ENCODE assay signal across 17 cellular contexts in genomic region chr12:63753743-63754142, GRCh38. TPM values are rescaled to one million over a fixed set of nuclear protein-coding genes. Genes with fewer than 3 reads are reported as not detected.
DNase-seq lines count a peak whose midpoint lies in the region; FAIRE-seq and TF ChIP-seq lines count a peak whose summit lies in the region.
"Had no signal": no experiment of that assay in that cellular context is flagged by ENCODE, and none has a peak within 500 bp of the region (broad histone marks: within the 10 kb centered on the region; RNA-seq: fewer than 3 reads in every experiment).

No MANE protein-coding gene starts in this region.

- H3K4me1 Mint-ChIP-seq in activated T-helper 1 cell treated with anti-CD3 and anti-CD28 coated beads, Interleukin-12 subunit alpha, Interleukin-12 subunit beta, Interleukin-2, Interleukin-4 antibody, amounts not matched to agents 30 ng/mL and 10 ng/mL and 1 ng/mL, durations not matched to agents 14 hours and 24 hours and 36 hours (ENCODE audit: low read depth): peaks cover 5% of the 10 kb centered on the region

- no peaks in the 10 kb centered on the region for H3K4me1 ChIP-seq in small intestine (ENCODE audit: control insufficient read depth in 2 of 2, insufficient read depth in 1 of 2, low read depth in 1 of 2, low read length in 1 of 2)
- H3K4me1 ChIP-seq: body of pancreas had no signal

- DNase-seq in AG04450 (ENCODE audit: low read depth, low spot score): no peak
- peak; percentile 44 for DNase-seq in SK-MEL-5 (ENCODE audit: low read depth, low spot score)
- no peak for DNase-seq in fibroblast of pulmonary artery (ENCODE audit: low read depth)
- no peak for DNase-seq in NCI-H187 treated with DMSO at 0.1 percent for 48 hours (lab: John Stamatoyannopoulos, UW)
- no peak for DNase-seq in NK-92 (lab: John Stamatoyannopoulos, UW; ENCODE audit: unreplicated experiment)
- DNase-seq in activated T-helper 1 cell treated with anti-CD3 and anti-CD28 coated beads, Interleukin-12 subunit alpha, Interleukin-12 subunit beta, Interleukin-2, Interleukin-4 antibody, amounts not matched to agents 30 ng/mL and 10 ng/mL and 1 ng/mL, durations not matched to agents 14 hours and 24 hours and 36 hours (ENCODE audit: low spot score): no peak
- no peak for DNase-seq in small intestine
- DNase-seq: activated CD4-positive, alpha-beta T cell treated with anti-CD3 and anti-CD28 coated beads for 36 hours; activated naive CD4-positive, alpha-beta T cell treated with anti-CD3 and anti-CD28 coated beads for 36 hours; body of pancreas; KG1; Right ventricle myocardium superior; T-helper 9 cell had no signal

- H3K27ac ChIP-seq in AG04450 (ENCODE audit: low read depth, low read length): no peak overlapping the region
- H3K27ac ChIP-seq in small intestine (ENCODE audit: low read depth in 1 of 2, low read length in 1 of 2): no peak overlapping the region
- H3K27ac ChIP-seq: BLaER1, body of pancreas, HL-60, thoracic aorta had no signal

- CTCF ChIA-PET in AG04450 (lab: Charles Lee): no interaction called here

- in situ Hi-C loops in SK-MEL-5 (cut with HindIII; ENCODE audit: low pct_unique_long_range_greater_than_20kb, low sequenced_read_pairs): no loop called here

- H3K36me3 ChIP-seq in small intestine (ENCODE audit: control insufficient read depth in 2 of 2, insufficient read depth in 2 of 2, low read length in 2 of 2): no peaks in the 10 kb centered on the region
- H3K36me3 ChIP-seq: BLaER1, thoracic aorta had no signal

- H3K27me3 ChIP-seq in AG04450 (ENCODE audit: control insufficient read depth, insufficient read depth, low read length) (peaks cover 4% of the 10 kb centered on the region), small intestine (ENCODE audit: control insufficient read depth in 2 of 2, insufficient read depth in 2 of 2, low read length in 2 of 2) (no peaks in the 10 kb centered on the region)
- H3K27me3 ChIP-seq: BLaER1, body of pancreas had no signal

- no peaks in the 10 kb centered on the region for H3K9me3 ChIP-seq in AG04450 (ENCODE audit: control insufficient read depth, insufficient read depth, low read length)
- H3K9me3 ChIP-seq in small intestine (ENCODE audit: control insufficient read depth, low read depth): no peaks in the 10 kb centered on the region
- H3K9me3 ChIP-seq: BLaER1, body of pancreas, thoracic aorta had no signal

- peaks cover 15% of the 10 kb centered on the region for H3K27me3 Mint-ChIP-seq in activated T-helper 1 cell treated with anti-CD3 and anti-CD28 coated beads, Interleukin-12 subunit alpha, Interleukin-12 subunit beta, Interleukin-2, Interleukin-4 antibody, amounts not matched to agents 30 ng/mL and 10 ng/mL and 1 ng/mL, durations not matched to agents 14 hours and 24 hours and 36 hours (ENCODE audit: insufficient read depth)

- POLR2A ChIA-PET in AG04450 (lab: Yijun Ruan, JAX): no interaction called here

- intact Hi-C loops in activated T-helper 1 cell treated with anti-CD3 and anti-CD28 coated beads, Interleukin-12 subunit alpha, Interleukin-12 subunit beta, Interleukin-2, Interleukin-4 antibody, amounts not matched to agents 30 ng/mL and 10 ng/mL and 1 ng/mL, durations not matched to agents 14 hours and 24 hours and 36 hours (cut with micrococcal nuclease): no loop called here

- no peak overlapping the region for H3K4me3 Mint-ChIP-seq in activated T-helper 1 cell treated with anti-CD3 and anti-CD28 coated beads, Interleukin-12 subunit alpha, Interleukin-12 subunit beta, Interleukin-2, Interleukin-4 antibody, amounts not matched to agents 30 ng/mL and 10 ng/mL and 1 ng/mL, durations not matched to agents 14 hours and 24 hours and 36 hours
- H3K4me3 Mint-ChIP-seq: activated CD4-positive, alpha-beta T cell treated with anti-CD3 and anti-CD28 coated beads for 36 hours; activated naive CD4-positive, alpha-beta T cell treated with anti-CD3 and anti-CD28 coated beads for 36 hours had no signal

- no peak overlapping the region for H3K27ac Mint-ChIP-seq in activated T-helper 1 cell treated with anti-CD3 and anti-CD28 coated beads, Interleukin-12 subunit alpha, Interleukin-12 subunit beta, Interleukin-2, Interleukin-4 antibody, amounts not matched to agents 30 ng/mL and 10 ng/mL and 1 ng/mL, durations not matched to agents 14 hours and 24 hours and 36 hours
- H3K27ac Mint-ChIP-seq: activated CD4-positive, alpha-beta T cell treated with anti-CD3 and anti-CD28 coated beads for 36 hours; activated naive CD4-positive, alpha-beta T cell treated with anti-CD3 and anti-CD28 coated beads for 36 hours had no signal

- H3K4me3 ChIP-seq in AG04450 (ENCODE audit: low read depth, low read length) (no peak overlapping the region), fibroblast of pulmonary artery (replicated peaks; ENCODE audit: low read depth, low read length) (no peak overlapping the region), small intestine (ENCODE audit: low read depth in 1 of 2, low read length in 2 of 2) (no peak overlapping the region)
- H3K4me3 ChIP-seq: BLaER1, body of pancreas, thoracic aorta had no signal

- FAIRE-seq in G401.6 (lab: Jason Lieb, UNC) (peak; percentile 15), small intestine (lab: Jason Lieb, UNC) (no peak)

- no peaks in the 10 kb centered on the region for H3K36me3 Mint-ChIP-seq in activated T-helper 1 cell treated with anti-CD3 and anti-CD28 coated beads, Interleukin-12 subunit alpha, Interleukin-12 subunit beta, Interleukin-2, Interleukin-4 antibody, amounts not matched to agents 30 ng/mL and 10 ng/mL and 1 ng/mL, durations not matched to agents 14 hours and 24 hours and 36 hours (ENCODE audit: low read depth)

- H3K9me3 Mint-ChIP-seq in activated T-helper 1 cell treated with anti-CD3 and anti-CD28 coated beads, Interleukin-12 subunit alpha, Interleukin-12 subunit beta, Interleukin-2, Interleukin-4 antibody, amounts not matched to agents 30 ng/mL and 10 ng/mL and 1 ng/mL, durations not matched to agents 14 hours and 24 hours and 36 hours: no peaks in the 10 kb centered on the region
- H3K9me3 Mint-ChIP-seq: activated naive CD4-positive, alpha-beta T cell treated with anti-CD3 and anti-CD28 coated beads for 36 hours had no signal

- TF ChIP-seq CTCF in AG04450 (IDR thresholded peaks at IDR 0.05; ENCODE audit: low read depth, low read length) (peak; percentile 36), fibroblast of pulmonary artery (IDR thresholded peaks at IDR 0.05; ENCODE audit: low read length, missing control alignments) (peak; percentile 26)

RNA-seq across cellular contexts. Expression of gene RXYLT1, which starts 26.0 kb away (rescaled TPM):
- polyA plus RNA-seq in AG04450 (2011; rRNA removed) (12.6 and 18.2 TPM in 2 replicates), small intestine (10 to 100 TPM in 1 of 3 donors, 1 to 10 TPM in 2; 3.4 to 10.8 (median 7.8) TPM)
- polyA minus RNA-seq in AG04450 (2011; rRNA and poly(A)+ RNA removed): 5.7 and 7.4 TPM in 2 replicates
- total RNA-seq in SK-MEL-5 (2014; rRNA removed; shearing (Covaris generic)): 80.3 and 88.5 TPM in 2 replicates
- 78.3 and 96.4 TPM in 2 replicates for polyA plus RNA-seq in SK-MEL-5 (2015; cell fraction: cytosol; rRNA removed)
- polyA plus RNA-seq in SK-MEL-5 (2015; cell fraction: nucleus; rRNA removed): 86.3 and 97.4 TPM in 2 replicates
- total RNA-seq in activated T-helper 1 cell treated with anti-CD3 and anti-CD28 coated beads, Interleukin-12 subunit alpha, Interleukin-12 subunit beta, Interleukin-2, Interleukin-4 antibody, amounts not matched to agents 30 ng/mL and 10 ng/mL and 1 ng/mL, durations not matched to agents 14 hours and 24 hours and 36 hours: 26.5 and 27.3 TPM in 2 replicates
